ENCODE assay signal across 21 cellular contexts in the genomic region with DNA sequence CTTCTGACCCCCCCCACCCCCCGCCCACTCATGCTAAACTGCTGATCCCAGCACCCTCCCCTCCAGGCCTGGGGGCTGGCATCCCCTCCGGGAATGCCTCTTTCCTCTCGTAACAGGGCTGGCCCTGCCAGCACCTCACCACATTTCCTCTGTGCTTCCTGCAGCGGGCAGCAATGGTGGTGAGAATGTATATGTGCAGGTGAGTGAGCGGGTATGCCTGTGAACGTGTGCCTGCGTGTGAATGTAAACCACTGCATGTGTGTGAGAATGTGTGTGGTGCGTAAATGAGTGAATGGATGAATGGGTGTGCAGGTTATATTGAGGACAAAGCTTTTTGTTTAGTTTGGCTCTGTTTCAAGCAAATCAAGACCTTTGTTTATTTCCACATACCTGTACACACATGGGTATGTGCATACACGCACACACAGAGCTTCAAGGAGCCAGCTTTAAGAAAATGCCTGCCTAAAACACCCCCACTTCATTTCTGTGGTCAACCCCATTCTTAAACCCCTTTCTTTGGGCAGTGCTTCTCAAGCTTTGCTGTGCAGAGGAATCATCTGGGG.
A peak's percentile ranks its signal among the peaks of the same experiment; 100 is the strongest.
DNase-seq lines count a peak whose midpoint lies in the region; ATAC-seq and TF ChIP-seq lines count a peak whose summit lies in the region.
"Had no signal": no experiment of that assay in that cellular context is flagged by ENCODE, and none has a peak within 500 bp of the region (broad histone marks: within the 10 kb centered on the region; RNA-seq: fewer than 3 reads in every experiment).

No MANE protein-coding gene starts in this region.

- no peak for TF ChIP-seq CTCF in DND-41 (IDR thresholded peaks at IDR 0.05; ENCODE audit: borderline replicate concordance, extremely low read depth, low read length, poor library complexity, severe bottlenecking)
- no peak for TF ChIP-seq CTCF in neural progenitor cell (IDR thresholded peaks at IDR 0.05)

- no peak overlapping the region for H3K9ac ChIP-seq in DND-41 (ENCODE audit: low read depth, low read length)
- no peak overlapping the region for H3K9ac ChIP-seq in neural progenitor cell
- H3K9ac ChIP-seq: GM23248 had no signal

- H3K4me3 Mint-ChIP-seq in T-helper 17 cell, result no peak overlapping the region
- peak overlapping the region; percentile 57 for H3K4me3 Mint-ChIP-seq in neural progenitor cell
- no peak overlapping the region for H3K4me3 Mint-ChIP-seq in activated T-cell treated with anti-CD3 and anti-CD28 coated beads, Interleukin-2, amount 50 U/mL, for 4 hours
- H3K4me3 Mint-ChIP-seq: IgD-negative memory B cell had no signal

- ATAC-seq in DND-41 (ENCODE audit: insufficient read depth, low read depth), result 0 out of 3 replicates have a peak, but pooled peaks have one; percentile 19
- ATAC-seq in T-helper 17 cell, result peak; percentile 46
- no peak for ATAC-seq in activated T-cell treated with anti-CD3 and anti-CD28 coated beads, Interleukin-2, amount 50 U/mL, for 4 hours
- ATAC-seq: HCT116 had no signal

- no peak overlapping the region for H3K4me2 ChIP-seq in DND-41 (ENCODE audit: insufficient read depth, low read length)
- no peak overlapping the region for H3K4me2 ChIP-seq in neural progenitor cell
- H3K4me2 ChIP-seq: PC-9 had no signal

- H4K20me1 ChIP-seq in DND-41 (ENCODE audit: insufficient read depth, low read length) (no peaks in the 10 kb centered on the region), neural progenitor cell (ENCODE audit: low read depth) (no peaks in the 10 kb centered on the region)

- H3K27ac ChIP-seq in DND-41 (ENCODE audit: low read length) (no peak overlapping the region), neural progenitor cell (no peak overlapping the region)
- H3K27ac ChIP-seq: 22Rv1, GM23248, PC-9, RWPE1 had no signal

- H2AFZ ChIP-seq in DND-41 (ENCODE audit: low read depth, low read length) (no peak overlapping the region), neural progenitor cell (replicated peaks) (no peak overlapping the region)
- H2AFZ ChIP-seq: GM23248, PC-9 had no signal

- no peaks in the 10 kb centered on the region for H3K36me3 Mint-ChIP-seq in T-helper 17 cell (ENCODE audit: low read depth)
- no peaks in the 10 kb centered on the region for H3K36me3 Mint-ChIP-seq in neural progenitor cell
- no peaks in the 10 kb centered on the region for H3K36me3 Mint-ChIP-seq in activated T-cell treated with anti-CD3 and anti-CD28 coated beads, Interleukin-2, amount 50 U/mL, for 4 hours (ENCODE audit: insufficient read depth)
- H3K36me3 Mint-ChIP-seq: IgD-negative memory B cell had no signal

- H3K27ac Mint-ChIP-seq in T-helper 17 cell (no peak overlapping the region), neural progenitor cell (peak overlapping the region; percentile 35)

- no peaks in the 10 kb centered on the region for H3K27me3 ChIP-seq in DND-41 (ENCODE audit: insufficient read depth, low read length, poor library complexity)
- no peaks in the 10 kb centered on the region for H3K27me3 ChIP-seq in neural progenitor cell

- H3K4me3 ChIP-seq in DND-41 (ENCODE audit: low read depth in 1 of 2, low read length in 2 of 2) (no peak overlapping the region), neural progenitor cell (no peak overlapping the region)
- H3K4me3 ChIP-seq: GM23248, PC-9 had no signal

- H3K27me3 Mint-ChIP-seq in T-helper 17 cell (peaks cover 22% of the 10 kb centered on the region), neural progenitor cell (ENCODE audit: insufficient read depth, low read depth) (peaks cover 8% of the 10 kb centered on the region)
- no peaks in the 10 kb centered on the region for H3K27me3 Mint-ChIP-seq in activated T-cell treated with anti-CD3 and anti-CD28 coated beads, Interleukin-2, amount 50 U/mL, for 4 hours (ENCODE audit: low read depth)

- H3K36me3 ChIP-seq in DND-41 (ENCODE audit: insufficient read depth, low read length) (no peaks in the 10 kb centered on the region), neural progenitor cell (no peaks in the 10 kb centered on the region)

- H3K9me3 ChIP-seq in DND-41 (ENCODE audit: insufficient read depth, low read length, severe bottlenecking) (peaks cover 4% of the 10 kb centered on the region), T-helper 17 cell (ENCODE audit: control insufficient read depth, low read length, poor library complexity, severe bottlenecking) (no peaks in the 10 kb centered on the region), neural progenitor cell (ENCODE audit: low read depth) (no peaks in the 10 kb centered on the region)

- peaks cover 3% of the 10 kb centered on the region for H3K9me3 Mint-ChIP-seq in neural progenitor cell
- peaks cover 7% of the 10 kb centered on the region for H3K9me3 Mint-ChIP-seq in activated T-cell treated with anti-CD3 and anti-CD28 coated beads, Interleukin-2, amount 50 U/mL, for 4 hours

- H3K79me2 ChIP-seq in DND-41 (ENCODE audit: insufficient read depth, low read length) (no peaks in the 10 kb centered on the region), neural progenitor cell (ENCODE audit: low read depth) (no peaks in the 10 kb centered on the region)

- H3K4me1 ChIP-seq in DND-41 (ENCODE audit: insufficient read depth, low read length), result no peaks in the 10 kb centered on the region; the same call in 1 of the 2 replicates
- H3K4me1 ChIP-seq in neural progenitor cell, result peaks cover 16% of the 10 kb centered on the region

- peaks cover 6% of the 10 kb centered on the region for H3F3A ChIP-seq in neural progenitor cell (ENCODE audit: low read depth)

- DNase-seq in NCI-H748 (lab: John Stamatoyannopoulos, UW; ENCODE audit: unreplicated experiment) (peak; percentile 13), NCI-H748 treated with DMSO at 0.1 percent for 48 hours (lab: John Stamatoyannopoulos, UW) (no peak), DND-41 (no peak), T-helper 17 cell (no peak), neural progenitor cell (ENCODE audit: low spot score) (no peak), NOMO-1 (lab: John Stamatoyannopoulos, UW; ENCODE audit: unreplicated experiment in 2 of 2) (no peak), OCI-M1 (lab: John Stamatoyannopoulos, UW) (no peak)
- DNase-seq in activated T-cell treated with anti-CD3 and anti-CD28 coated beads, Interleukin-2, amount 50 U/mL, for 4 hours, result no peak
- DNase-seq: AML-193, DMS 273 treated with DMSO at 0.1 percent for 48 hours, GM23248, NCI-H1105, NCI-H1694, NCI-H510A, NCI-H82, PC-9, SIG-M5 had no signal

- peaks cover 12% of the 10 kb centered on the region for H3K4me1 Mint-ChIP-seq in T-helper 17 cell
- H3K4me1 Mint-ChIP-seq in neural progenitor cell, result peaks cover 15% of the 10 kb centered on the region
- no peaks in the 10 kb centered on the region for H3K4me1 Mint-ChIP-seq in activated T-cell treated with anti-CD3 and anti-CD28 coated beads, Interleukin-2, amount 50 U/mL, for 4 hours (ENCODE audit: low read depth)

Comparison
In these comparisons a context has a peak if more than half of its experiments do, and no peak if none do; other contexts are left out.
1. ATAC-seq: peak in DND-41 (single experiment) and T-helper 17 cell (single experiment); none in activated T-cell treated with anti-CD3 and anti-CD28 coated beads, Interleukin-2, amount 50 U/mL, for 4 hours (0 of 2).